In the genomic region with DNA sequence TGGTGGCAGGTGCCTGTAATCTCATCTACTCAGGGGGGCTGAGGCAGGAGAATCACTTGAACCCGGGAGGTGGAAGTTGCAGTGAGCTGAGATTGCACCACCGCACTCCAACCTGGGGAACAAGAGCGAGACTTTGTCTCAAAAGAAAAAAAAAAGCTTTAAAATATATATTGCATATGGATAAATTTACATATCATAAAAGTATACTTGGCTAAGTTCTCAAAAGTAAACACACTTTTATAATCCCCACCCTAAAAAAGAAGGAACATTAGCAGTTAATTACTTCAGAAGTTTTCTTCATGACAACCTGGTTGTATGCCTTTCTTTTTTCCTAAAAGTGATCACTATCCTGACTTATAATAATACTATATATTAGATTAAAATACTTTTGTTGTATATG, we compare ENCODE assay signal across 26 cellular contexts.
DNase-seq lines count a peak whose midpoint lies in the region; ATAC-seq and TF ChIP-seq lines count a peak whose summit lies in the region.
"Had no signal": no experiment of that assay in that cellular context is flagged by ENCODE, and none has a peak within 500 bp of the region (broad histone marks: within the 10 kb centered on the region; RNA-seq: fewer than 3 reads in every experiment).

No MANE protein-coding gene starts in this region.

- DNase-seq in left colon (no peak), mucosa of descending colon (no peak), 8988T (no peak)
- DNase-seq in stimulated activated naive CD8-positive, alpha-beta T cell treated with anti-CD3 and anti-CD28 coated beads, Interleukin-15, Interleukin-2, amounts not matched to agents 100 U/mL and 50 U/mL, for 24 hours = no peak
- DNase-seq: ACHN; AML-193; BE2C; C1 segment of cervical spinal cord; Caco-2; Calu3; CD4-positive, alpha-beta memory T cell; CD4-positive, alpha-beta T cell; CD4-positive, CD25-positive, alpha-beta regulatory T cell; CD8-positive, alpha-beta memory T cell; CD8-positive, alpha-beta T cell; COR-L47; DMS 273 treated with DMSO at 0.1 percent for 48 hours; DMS153; DMS53; DMS79; DMS79 treated with DMSO at 0.1 percent for 48 hours; DND-41; EL had no signal

- peaks cover 15% of the 10 kb centered on the region for H3K9me3 ChIP-seq in mucosa of descending colon
- H3K9me3 ChIP-seq: BE2C had no signal

- no peak for TF ChIP-seq CTCF in mucosa of descending colon (IDR thresholded peaks at IDR 0.05)

- ATAC-seq in left colon (peak; percentile 80), mucosa of descending colon (peak; percentile 60)
- ATAC-seq in stimulated activated naive CD8-positive, alpha-beta T cell treated with anti-CD3 and anti-CD28 coated beads, Interleukin-15, Interleukin-2, amounts not matched to agents 100 U/mL and 50 U/mL, for 24 hours = no peak
- ATAC-seq: A549; CD8-positive, alpha-beta T cell had no signal

- H3K4me3 ChIP-seq in mucosa of descending colon = no peak overlapping the region
- H3K4me3 ChIP-seq: A549; BLaER1; BLaER1 treated with 17β-estradiol and CSF1 and Interleukin-3, amounts not matched to agents 10 nM and 100 nM had no signal

- intact Hi-C loops in left colon (cut with DNase I, micrococcal nuclease) = no loop called here
- intact Hi-C loops in mucosa of descending colon (cut with DNase I, micrococcal nuclease) = no loop called here

- H3K4me1 ChIP-seq in mucosa of descending colon (ENCODE audit: low read depth) = no peaks in the 10 kb centered on the region
- H3K4me1 ChIP-seq: A549, BE2C, Caco-2 had no signal

- H3K36me3 ChIP-seq in mucosa of descending colon (ENCODE audit: low read depth) = no peaks in the 10 kb centered on the region
- H3K36me3 ChIP-seq: BE2C, BLaER1 had no signal
